9 cellular contexts compared by ENCODE assay signal in genomic region chr6:36692220-36692619, GRCh38. TPM values are rescaled to one million over a fixed set of nuclear protein-coding genes. Genes with fewer than 3 reads are reported as not detected.
DNase-seq lines count a peak whose midpoint lies in the region; TF ChIP-seq lines count a peak whose summit lies in the region.
"Had no signal": no experiment of that assay in that cellular context is flagged by ENCODE, and none has a peak within 500 bp of the region (broad histone marks: within the 10 kb centered on the region; RNA-seq: fewer than 3 reads in every experiment).

No MANE protein-coding gene starts in this region.

- no peak overlapping the region for H3K9ac ChIP-seq in Karpas-422 (ENCODE audit: low read length)

- no peak overlapping the region for H3K4me2 ChIP-seq in Karpas-422 (ENCODE audit: low read depth, low read length, poor library complexity, severe bottlenecking)

- BruUV-seq in Calu3 (replicated peaks; lab: Mats Ljungman, UMichigan) = no TSS peak

- intact Hi-C loops in Calu3 (cut with micrococcal nuclease; ENCODE audit: unreplicated experiment) = no loop called here
- intact Hi-C loops in posterior cingulate gyrus (cut with DNase I) = no loop called here

- H3K36me3 ChIP-seq in Karpas-422 (ENCODE audit: insufficient read depth, low read length) = no peaks in the 10 kb centered on the region

- no peak overlapping the region for H2AFZ ChIP-seq in Karpas-422 (ENCODE audit: low read length)

- H3K4me1 Mint-ChIP-seq in activated naive CD4-positive, alpha-beta T cell treated with anti-CD3 and anti-CD28 coated beads, Interleukin-2, amount 10 ng/mL, durations not matched to agents 7 days and 5 days = peaks cover 57% of the 10 kb centered on the region
- no peaks in the 10 kb centered on the region for H3K4me1 Mint-ChIP-seq in Calu3 (ENCODE audit: low read depth, unreplicated experiment)

- no peaks in the 10 kb centered on the region for H3K9me3 ChIP-seq in Karpas-422 (ENCODE audit: low read length)

- peak overlapping the region; percentile 89 for H3K27ac Mint-ChIP-seq in activated naive CD4-positive, alpha-beta T cell treated with anti-CD3 and anti-CD28 coated beads, Interleukin-2, amount 10 ng/mL, durations not matched to agents 7 days and 5 days
- H3K27ac Mint-ChIP-seq in Calu3 (ENCODE audit: unreplicated experiment) = no peak overlapping the region

- H3K27me3 Mint-ChIP-seq in activated naive CD4-positive, alpha-beta T cell treated with anti-CD3 and anti-CD28 coated beads, Interleukin-2, amount 10 ng/mL, durations not matched to agents 7 days and 5 days = peaks cover 6% of the 10 kb centered on the region
- peaks cover 14% of the 10 kb centered on the region for H3K27me3 Mint-ChIP-seq in Calu3 (ENCODE audit: unreplicated experiment)

- CTCF ChIA-PET in activated naive CD4-positive, alpha-beta T cell treated with anti-CD3 and anti-CD28 coated beads, Interleukin-2, amount 10 ng/mL, durations not matched to agents 7 days and 5 days (lab: Charles Lee) = interaction anchor here (0.8 to 1.7 kb wide), 3 partner anchors 36 to 66 kb away, joined by 3 to 8 read pairs (median 3); no protein-coding TSS in a partner anchor
- CTCF ChIA-PET in Calu3 (lab: Charles Lee) = no interaction called here

- H3K4me1 ChIP-seq in Karpas-422 (ENCODE audit: low read length) = no peaks in the 10 kb centered on the region; the same call in 1 of the 2 replicates

- TF ChIP-seq CTCF in foreskin fibroblast (IDR thresholded peaks at IDR 0.05; ENCODE audit: low read depth, low read length) (no peak), Calu3 (IDR thresholded peaks at IDR 0.05; ENCODE audit: unreplicated experiment) (no peak)

- peak; percentile 37 for DNase-seq in stimulated activated CD4-positive, alpha-beta T cell treated with anti-CD3 and anti-CD28 coated beads, Interleukin-1b, Interleukin-23, amount 100 ng/mL, for 48 hours
- DNase-seq in stimulated activated CD4-positive, alpha-beta T cell treated with anti-CD3 and anti-CD28 coated beads, Interleukin-2, amount 100 ng/mL, for 24 hours = no peak
- DNase-seq in Karpas-422 (peak; percentile 57), foreskin fibroblast (no peak), Calu3 (no peak), posterior cingulate gyrus (no peak), cerebellar cortex (ENCODE audit: low spot score) (no peak)
- DNase-seq in activated naive CD4-positive, alpha-beta T cell treated with anti-CD3 and anti-CD28 coated beads, Interleukin-2, amount 10 ng/mL, durations not matched to agents 7 days and 5 days = peak; percentile 78

- no peaks in the 10 kb centered on the region for H3K27me3 ChIP-seq in Karpas-422 (ENCODE audit: low read length)

- no peaks in the 10 kb centered on the region for H3K9me2 ChIP-seq in Karpas-422 (replicated peaks; ENCODE audit: insufficient read depth, low read length)

- no peaks in the 10 kb centered on the region for H3K79me2 ChIP-seq in Karpas-422 (ENCODE audit: low read length)

- no peak overlapping the region for H3K4me3 Mint-ChIP-seq in activated naive CD4-positive, alpha-beta T cell treated with anti-CD3 and anti-CD28 coated beads, Interleukin-2, amount 10 ng/mL, durations not matched to agents 7 days and 5 days
- H3K4me3 Mint-ChIP-seq in Calu3 (ENCODE audit: low read depth, unreplicated experiment) = no peak overlapping the region

- peaks cover 2% of the 10 kb centered on the region for H3K36me3 Mint-ChIP-seq in activated naive CD4-positive, alpha-beta T cell treated with anti-CD3 and anti-CD28 coated beads, Interleukin-2, amount 10 ng/mL, durations not matched to agents 7 days and 5 days
- no peaks in the 10 kb centered on the region for H3K36me3 Mint-ChIP-seq in Calu3 (ENCODE audit: insufficient read depth, unreplicated experiment)

- H3K4me3 ChIP-seq in Karpas-422 (ENCODE audit: low read length) = no peak overlapping the region
- H3K4me3 ChIP-seq in foreskin fibroblast (ENCODE audit: low read depth in 1 of 2, low read length in 2 of 2) = no peak overlapping the region

- no peaks in the 10 kb centered on the region for H3K9me3 Mint-ChIP-seq in activated naive CD4-positive, alpha-beta T cell treated with anti-CD3 and anti-CD28 coated beads, Interleukin-2, amount 10 ng/mL, durations not matched to agents 7 days and 5 days
- no peaks in the 10 kb centered on the region for H3K9me3 Mint-ChIP-seq in Calu3 (ENCODE audit: low read depth, unreplicated experiment)

- no peaks in the 10 kb centered on the region for H4K20me1 ChIP-seq in Karpas-422 (ENCODE audit: insufficient read depth, low read depth, low read length)

- no peak overlapping the region for H3K27ac ChIP-seq in Karpas-422 (ENCODE audit: low read length)

RNA-seq across cellular contexts. Expression of gene RAB44, which starts 5.4 kb away (rescaled TPM):
- not detected in 2 replicates for total RNA-seq in Karpas-422 (2014; rRNA removed; shearing (Covaris generic); ENCODE audit: low replicate concordance)
- total RNA-seq in Calu3 (2022) = not detected in 2 replicates
- total RNA-seq: SK-MEL-5 had no signal

RNA-seq across cellular contexts. Expression of gene CDKN1A, which starts 13.7 kb away (rescaled TPM):
- 4.5 and 6.8 TPM in 2 replicates for total RNA-seq in Karpas-422 (2014; rRNA removed; shearing (Covaris generic); ENCODE audit: low replicate concordance)
- 26.5 and 33.7 TPM in 2 replicates for total RNA-seq in Calu3 (2022)

Comparison
In these comparisons a context has a peak if more than half of its experiments do, and no peak if none do; other contexts are left out.
1. DNase-seq: peak in stimulated activated CD4-positive, alpha-beta T cell treated with anti-CD3 and anti-CD28 coated beads, Interleukin-1b, Interleukin-23, amount 100 ng/mL, for 48 hours (single experiment), Karpas-422 (single experiment) and activated naive CD4-positive, alpha-beta T cell treated with anti-CD3 and anti-CD28 coated beads, Interleukin-2, amount 10 ng/mL, durations not matched to agents 7 days and 5 days (single experiment); none in stimulated activated CD4-positive, alpha-beta T cell treated with anti-CD3 and anti-CD28 coated beads, Interleukin-2, amount 100 ng/mL, for 24 hours (0 of 2), foreskin fibroblast (0 of 2), Calu3 (single experiment), posterior cingulate gyrus (0 of 10) and cerebellar cortex (single experiment).